ENCODE assay signal across 9 cellular contexts in the genomic region with DNA sequence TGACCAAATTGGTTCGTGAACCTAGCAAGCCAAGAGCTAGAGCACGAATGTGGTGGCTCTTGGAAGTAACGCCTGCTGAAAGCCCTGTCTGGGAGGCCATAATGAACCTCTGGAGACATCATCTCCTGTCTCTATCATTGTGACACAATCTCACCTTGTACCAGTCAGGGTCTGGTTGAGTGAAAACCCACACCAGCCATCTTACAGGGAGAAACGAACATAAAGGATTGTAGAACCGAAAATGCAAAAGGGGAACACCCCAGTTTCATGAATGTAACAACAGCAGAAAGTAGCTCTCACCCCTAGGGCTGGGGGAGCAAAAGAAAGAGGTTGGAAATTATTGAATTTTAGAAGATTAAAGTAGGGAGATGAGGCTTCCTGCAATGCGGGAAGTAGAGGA.
DNase-seq lines count a peak whose midpoint lies in the region; ATAC-seq, FAIRE-seq and TF ChIP-seq lines count a peak whose summit lies in the region.
"Had no signal": no experiment of that assay in that cellular context is flagged by ENCODE, and none has a peak within 500 bp of the region (broad histone marks: within the 10 kb centered on the region; RNA-seq: fewer than 3 reads in every experiment).

No MANE protein-coding gene starts in this region.

- no peaks in the 10 kb centered on the region for H3K27me3 Mint-ChIP-seq in stimulated activated memory B cell treated with anti-CD40 and anti-IgM and Interleukin-4, amounts not matched to agents 10 μg/mL and 1 μg/mL and 100 μg/mL, for 72 hours
- H3K27me3 Mint-ChIP-seq: activated naive CD8-positive, alpha-beta T cell treated with anti-CD3 and anti-CD28 coated beads, Interleukin-2, amount 50 U/mL, for 24 hours had no signal

- H3K4me1 Mint-ChIP-seq in stimulated activated memory B cell treated with anti-CD40 and anti-IgM and Interleukin-4, amounts not matched to agents 10 μg/mL and 1 μg/mL and 100 μg/mL, for 72 hours: peaks cover 41% of the 10 kb centered on the region

- H3K36me3 Mint-ChIP-seq in stimulated activated memory B cell treated with anti-CD40 and anti-IgM and Interleukin-4, amounts not matched to agents 10 μg/mL and 1 μg/mL and 100 μg/mL, for 72 hours: no peaks in the 10 kb centered on the region

- TF ChIP-seq POLR2A in erythroblast (IDR thresholded peaks at IDR 0.05; ENCODE audit: low read length): no peak

- peak overlapping the region; percentile 90 for H3K27ac Mint-ChIP-seq in stimulated activated memory B cell treated with anti-CD40 and anti-IgM and Interleukin-4, amounts not matched to agents 10 μg/mL and 1 μg/mL and 100 μg/mL, for 72 hours
- H3K27ac Mint-ChIP-seq: activated naive CD8-positive, alpha-beta T cell treated with anti-CD3 and anti-CD28 coated beads, Interleukin-2, amount 50 U/mL, for 24 hours had no signal

- ATAC-seq in HG02678 (IDR thresholded peaks at IDR 0.05; ENCODE audit: unreplicated experiment) (peak; percentile 86), HG03571 (IDR thresholded peaks at IDR 0.05; ENCODE audit: unreplicated experiment) (peak; percentile 71)
- ATAC-seq in stimulated activated memory B cell treated with anti-CD40 and anti-IgM and Interleukin-4, amounts not matched to agents 10 μg/mL and 1 μg/mL and 100 μg/mL, for 72 hours: peak; percentile 89
- ATAC-seq: activated naive CD8-positive, alpha-beta T cell treated with anti-CD3 and anti-CD28 coated beads, Interleukin-2, amount 50 U/mL, for 24 hours had no signal

- DNase-seq in GM19239 (ENCODE audit: insufficient read length, low spot score) (peak; percentile 21), erythroblast (lab: John Stamatoyannopoulos, UW) (no peak), NCI-H526 treated with DMSO at 0.1 percent for 48 hours (lab: John Stamatoyannopoulos, UW) (no peak)
- DNase-seq in stimulated activated CD4-positive, alpha-beta T cell treated with anti-CD3 and anti-CD28 coated beads, Interleukin-4, amount 100 ng/mL, for 1 hour: no peak
- DNase-seq: activated naive CD8-positive, alpha-beta T cell treated with anti-CD3 and anti-CD28 coated beads, Interleukin-2, amount 50 U/mL, for 24 hours; NCI-H774 had no signal

- H3K9me3 Mint-ChIP-seq in stimulated activated memory B cell treated with anti-CD40 and anti-IgM and Interleukin-4, amounts not matched to agents 10 μg/mL and 1 μg/mL and 100 μg/mL, for 72 hours: no peaks in the 10 kb centered on the region
- H3K9me3 Mint-ChIP-seq: activated naive CD8-positive, alpha-beta T cell treated with anti-CD3 and anti-CD28 coated beads, Interleukin-2, amount 50 U/mL, for 24 hours had no signal

- peak overlapping the region; percentile 49 for H3K4me3 Mint-ChIP-seq in stimulated activated memory B cell treated with anti-CD40 and anti-IgM and Interleukin-4, amounts not matched to agents 10 μg/mL and 1 μg/mL and 100 μg/mL, for 72 hours
- H3K4me3 Mint-ChIP-seq: activated naive CD8-positive, alpha-beta T cell treated with anti-CD3 and anti-CD28 coated beads, Interleukin-2, amount 50 U/mL, for 24 hours had no signal

- FAIRE-seq in GM19239 (lab: Jason Lieb, UNC): peak; percentile 97
